In genomic region chr5:96031811-96032261, GRCh38 we compare ENCODE assay signal across 18 cellular contexts.
DNase-seq lines count a peak whose midpoint lies in the region; FAIRE-seq and TF ChIP-seq lines count a peak whose summit lies in the region.
"Had no signal": no experiment of that assay in that cellular context is flagged by ENCODE, and none has a peak within 500 bp of the region (broad histone marks: within the 10 kb centered on the region; RNA-seq: fewer than 3 reads in every experiment).

No MANE protein-coding gene starts in this region.

- H3K9me3 Mint-ChIP-seq in CD14-positive monocyte, result peaks cover 0 to 2% (median 0%) of the 10 kb centered on the region in 7 donors
- H3K9me3 Mint-ChIP-seq: T-helper 2 cell treated with Interferon-gamma antibody and Interleukin-4, amounts not matched to agents 5 μg/mL and 100 μg/mL, for 36 hours had no signal

- FAIRE-seq in HTR-8/SVneo (lab: Jason Lieb, UNC), result peak; percentile 46
- FAIRE-seq: frontal cortex had no signal

- no peak overlapping the region for H3K27ac Mint-ChIP-seq in CD14-positive monocyte
- H3K27ac Mint-ChIP-seq: B cell; T-helper 2 cell treated with Interferon-gamma antibody and Interleukin-4, amounts not matched to agents 5 μg/mL and 100 μg/mL, for 36 hours had no signal

- no peaks in the 10 kb centered on the region for H3K27me3 Mint-ChIP-seq in CD14-positive monocyte (ENCODE audit: low read depth in 3 of 3)
- H3K27me3 Mint-ChIP-seq: B cell had no signal

- TF ChIP-seq CTCF in CD14-positive monocyte (IDR thresholded peaks at IDR 0.05) (no peak), GM10266 (IDR thresholded peaks at IDR 0.05; ENCODE audit: control insufficient read depth, insufficient read depth, low read depth, missing control alignments) (no peak)

- H3K4me3 Mint-ChIP-seq in CD14-positive monocyte, result no peak overlapping the region
- H3K4me3 Mint-ChIP-seq: B cell; T-helper 2 cell treated with Interferon-gamma antibody and Interleukin-4, amounts not matched to agents 5 μg/mL and 100 μg/mL, for 36 hours had no signal

- DNase-seq in AG08395 (ENCODE audit: low spot score), result peak; percentile 72
- DNase-seq in HTR-8/SVneo (ENCODE audit: insufficient read length, low spot score), result no peak
- peak; percentile 61 for DNase-seq in amniotic stem cell (lab: John Stamatoyannopoulos, UW)
- peak; percentile 74 for DNase-seq in iris pigment epithelial cell (ENCODE audit: low read depth)
- DNase-seq in CD14-positive monocyte (ENCODE audit: low spot score), result no peak
- DNase-seq in stimulated activated CD4-positive, alpha-beta T cell treated with anti-CD3 and anti-CD28 coated beads, Interleukin-4, amount 100 ng/mL, for 24 hours, result no peak
- no peak for DNase-seq in anterior cingulate cortex (lab: John Stamatoyannopoulos, UW)
- no peak for DNase-seq in GM10266 (ENCODE audit: extremely low spot score)
- DNase-seq: activated CD4-positive, alpha-beta T cell treated with anti-CD3 and anti-CD28 coated beads, Interleukin-2, amount 50 U/mL, for 1 hour; activated T-cell treated with anti-CD3 and anti-CD28 coated beads, Interleukin-2, amount 50 U/mL, for 1 hour; mesendoderm; NCI-H2107; NCI-H82; SHP77; stimulated activated CD4-positive, alpha-beta T cell treated with anti-CD3 and anti-CD28 coated beads, Interleukin-4, amount 100 ng/mL, for 1 hour had no signal

- no peaks in the 10 kb centered on the region for H3K36me3 Mint-ChIP-seq in CD14-positive monocyte

- intact Hi-C loops in CD14-positive monocyte (cut with micrococcal nuclease), result no loop called here

- peaks cover 2% of the 10 kb centered on the region for H3K4me1 Mint-ChIP-seq in CD14-positive monocyte
- H3K4me1 Mint-ChIP-seq: B cell had no signal

Comparison
In these comparisons a context has a peak if more than half of its experiments do, and no peak if none do; other contexts are left out.
1. DNase-seq: peak in AG08395 (single experiment), amniotic stem cell (single experiment) and iris pigment epithelial cell (single experiment); none in HTR-8/SVneo (single experiment), CD14-positive monocyte (single experiment), stimulated activated CD4-positive, alpha-beta T cell treated with anti-CD3 and anti-CD28 coated beads, Interleukin-4, amount 100 ng/mL, for 24 hours (single experiment), anterior cingulate cortex (0 of 58) and GM10266 (single experiment).